Comparison of ENCODE assay signal across 1 cellular context in the genomic region with DNA sequence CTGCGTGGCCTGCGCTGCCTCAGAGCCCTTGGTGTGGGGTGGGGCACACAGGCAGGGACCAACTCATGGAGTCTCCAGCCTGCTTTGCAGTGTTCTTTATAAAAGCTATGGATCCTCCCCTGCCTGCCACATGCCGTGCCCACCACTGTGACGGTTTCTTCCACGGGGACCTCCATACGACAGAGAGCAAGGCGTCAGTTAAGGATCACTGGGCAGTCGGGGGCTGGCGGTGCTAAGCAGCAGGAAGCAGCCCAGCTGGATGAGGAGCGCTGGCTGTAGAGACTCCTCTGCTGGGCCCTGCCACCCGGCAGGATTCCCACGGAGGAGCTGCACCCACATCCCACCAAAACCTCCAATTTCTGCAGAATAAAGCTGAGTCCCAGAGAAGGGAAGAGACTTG.
TF ChIP-seq lines count a peak whose summit lies in the region.

No MANE protein-coding gene starts in this region.

TF ChIP-seq in IMR-90, 13 proteins besides CTCF, POLR2A, EP300 and RAD21:
- no peak for TF ChIP-seq RCOR1 (IDR thresholded peaks at IDR 0.05; ENCODE audit: insufficient replicate concordance, low read length)
- TF ChIP-seq MAFK (IDR thresholded peaks at IDR 0.05; ENCODE audit: low read depth, low read length) = no peak
- TF ChIP-seq NFE2L2 (IDR thresholded peaks at IDR 0.05; ENCODE audit: low read depth, low read length) = no peak
- TF ChIP-seq MXI1 (IDR thresholded peaks at IDR 0.05; ENCODE audit: borderline replicate concordance, low read depth, low read length) = no peak
- TF ChIP-seq FOS (IDR thresholded peaks at IDR 0.05; ENCODE audit: low read depth, low read length) = no peak
- no peak for TF ChIP-seq RFX5 (IDR thresholded peaks at IDR 0.05; ENCODE audit: low read depth, low read length)
- no peak for TF ChIP-seq MAZ (IDR thresholded peaks at IDR 0.05; ENCODE audit: borderline replicate concordance, low read depth, low read length)
- TF ChIP-seq CEBPB (IDR thresholded peaks at IDR 0.05; ENCODE audit: low read depth, low read length) = no peak
